In genomic region chr10:102152545-102152890, GRCh38 we compare ENCODE assay signal across 8 cellular contexts. TPM values are rescaled to one million over a fixed set of nuclear protein-coding genes. Genes with fewer than 3 reads are reported as not detected.
DNase-seq lines count a peak whose midpoint lies in the region; ATAC-seq and TF ChIP-seq lines count a peak whose summit lies in the region.

No MANE protein-coding gene starts in this region.

- H3K4me3 Mint-ChIP-seq in CD14-positive monocyte, result peak overlapping the region; percentile 87 to 95

- H3K27me3 ChIP-seq in Loucy (ENCODE audit: insufficient read depth, low read length, poor library complexity, severe bottlenecking), result no peaks in the 10 kb centered on the region
- no peaks in the 10 kb centered on the region for H3K27me3 ChIP-seq in adipocyte (replicated peaks; ENCODE audit: control insufficient read depth, insufficient read depth, low read length)
- H3K27me3 ChIP-seq in layer of hippocampus (ENCODE audit: control insufficient read depth, insufficient read depth, low read length), result no peaks in the 10 kb centered on the region

- peak; percentile 2 for ATAC-seq in GM21526 (IDR thresholded peaks at IDR 0.05; ENCODE audit: low FRiP score, unreplicated experiment)

- peaks cover 53% of the 10 kb centered on the region for H3K79me2 ChIP-seq in Loucy (ENCODE audit: insufficient read depth, low read length)

- H3K4me2 ChIP-seq in Loucy (ENCODE audit: low read depth, low read length, poor library complexity, severe bottlenecking), result peak overlapping the region; percentile 84

- H3K4me1 ChIP-seq in Loucy (ENCODE audit: insufficient read depth, low read length, poor library complexity, severe bottlenecking), result peaks cover 18% of the 10 kb centered on the region
- H3K4me1 ChIP-seq in adipocyte (ENCODE audit: control insufficient read depth, insufficient read depth, low read length), result peaks cover 27% of the 10 kb centered on the region

- TF ChIP-seq CTCF in CD14-positive monocyte (IDR thresholded peaks at IDR 0.05), result no peak
- no peak for TF ChIP-seq CTCF in Loucy (conservative IDR thresholded peaks at IDR 0.05; ENCODE audit: low read length)

- H3K36me3 Mint-ChIP-seq in CD14-positive monocyte, result peaks cover 47 to 61% of the 10 kb centered on the region in 2 donors

- peaks cover 12% of the 10 kb centered on the region; the same call in 1 of the 2 replicates for H3F3A ChIP-seq in Loucy (ENCODE audit: low read depth)

- peaks cover 0 to 6% (median 0%) of the 10 kb centered on the region in 3 donors for H3K27me3 Mint-ChIP-seq in CD14-positive monocyte (ENCODE audit: low read depth in 3 of 3)

- intact Hi-C loops in CD14-positive monocyte (cut with micrococcal nuclease), result loop anchor here (2.0 to 5.0 kb wide), 2 partner anchors 20 to 320 kb away; partner anchors contain the start of gene PPRC1 (in 1 of the 2)

- peak overlapping the region; percentile 90 to 96 (median 94) for H3K27ac Mint-ChIP-seq in CD14-positive monocyte

- peak overlapping the region; percentile 69 for H3K27ac ChIP-seq in layer of hippocampus (ENCODE audit: low read depth, low read length)

- H3K9ac ChIP-seq in Loucy (ENCODE audit: low read depth, low read length, poor library complexity, severe bottlenecking), result peak overlapping the region; percentile 91
- peak overlapping the region; percentile 97 for H3K9ac ChIP-seq in adipocyte (ENCODE audit: low read length)

- H3K4me3 ChIP-seq in Loucy (ENCODE audit: low read length, poor library complexity, severe bottlenecking) (peak overlapping the region; percentile 97), adipocyte (ENCODE audit: low read length) (peak overlapping the region; percentile 99)

- no peaks in the 10 kb centered on the region for H3K9me3 Mint-ChIP-seq in CD14-positive monocyte

- H2AFZ ChIP-seq in Loucy (ENCODE audit: low read length), result peak overlapping the region; percentile 86

- H3K9me3 ChIP-seq in Loucy (ENCODE audit: insufficient read depth, low read depth, low read length), result no peaks in the 10 kb centered on the region
- no peaks in the 10 kb centered on the region for H3K9me3 ChIP-seq in adipocyte (ENCODE audit: control insufficient read depth, low read length)

- H4K20me1 ChIP-seq in Loucy (ENCODE audit: insufficient read depth, low read length, poor library complexity, severe bottlenecking), result peaks cover 40% of the 10 kb centered on the region

- peaks cover 27% of the 10 kb centered on the region; the same call in 1 of the 2 replicates for H3K36me3 ChIP-seq in Loucy (ENCODE audit: insufficient read depth, low read length)
- peaks cover 59% of the 10 kb centered on the region for H3K36me3 ChIP-seq in adipocyte (ENCODE audit: control insufficient read depth, insufficient read depth, low read length, severe bottlenecking)

- H3K9me2 ChIP-seq in Loucy (replicated peaks; ENCODE audit: low read depth, low read length), result no peaks in the 10 kb centered on the region

- peaks cover 18% of the 10 kb centered on the region for H3K4me1 Mint-ChIP-seq in CD14-positive monocyte

- no peak for DNase-seq in CD14-positive monocyte (ENCODE audit: low spot score)
- DNase-seq in adipocyte (ENCODE audit: low read depth), result peak; percentile 61
- peak; percentile 8 to 40 (median 35) for DNase-seq in stimulated activated CD4-positive, alpha-beta T cell treated with anti-CD3 and anti-CD28 coated beads, TNF-alpha, amount 100 ng/mL, for 48 hours (ENCODE audit: low read depth in 3 of 3)
- DNase-seq in NCI-H1048 (lab: John Stamatoyannopoulos, UW), result no peak
- DNase-seq in effector CD8-positive, alpha-beta T cell (lab: John Stamatoyannopoulos, UW), result no peak

RNA-seq across cellular contexts. Expression of gene NOLC1, which starts 0.3 kb away (rescaled TPM):
- 10 to 100 TPM in 1 of 2 donors, 1 to 10 TPM in 1; 10.0 to 19.3 TPM for polyA plus RNA-seq in CD14-positive monocyte

RNA-seq across cellular contexts. Expression of gene PPRC1, which starts 19.7 kb away (rescaled TPM):
- polyA plus RNA-seq in CD14-positive monocyte, result 1 to 10 TPM; 1.1 to 2.5 TPM

RNA-seq across cellular contexts. Expression of gene LDB1, which starts 32.4 kb away (rescaled TPM):
- polyA plus RNA-seq in CD14-positive monocyte, result 10 to 100 TPM in 1 of 2 donors, 1 to 10 TPM in 1; 8.7 to 21.9 TPM

Comparison
In these comparisons a context has a peak if more than half of its experiments do, and no peak if none do; other contexts are left out.
1. DNase-seq: peak in adipocyte (single experiment) and stimulated activated CD4-positive, alpha-beta T cell treated with anti-CD3 and anti-CD28 coated beads, TNF-alpha, amount 100 ng/mL, for 48 hours (3 of 3); none in CD14-positive monocyte (single experiment), NCI-H1048 (single experiment) and effector CD8-positive, alpha-beta T cell (single experiment).